7 cellular contexts compared by ENCODE assay signal in genomic region chr7:82443801-82444219, GRCh38. TPM values are rescaled to one million over a fixed set of nuclear protein-coding genes. Genes with fewer than 3 reads are reported as not detected.
DNase-seq lines count a peak whose midpoint lies in the region; ATAC-seq, FAIRE-seq and TF ChIP-seq lines count a peak whose summit lies in the region.

No MANE protein-coding gene starts in this region.

- no peak for TF ChIP-seq CTCF in type B pancreatic cell (conservative IDR thresholded peaks at IDR 0.05)

- TF ChIP-seq POLR2A in GM12892 (IDR thresholded peaks at IDR 0.05; ENCODE audit: low read depth, low read length) = no peak

- peaks cover 8% of the 10 kb centered on the region for H3K4me1 Mint-ChIP-seq in type B pancreatic cell (ENCODE audit: unreplicated experiment)

- H3K9me3 Mint-ChIP-seq in type B pancreatic cell = no peaks in the 10 kb centered on the region

- H3K27me3 Mint-ChIP-seq in type B pancreatic cell = peaks cover 48% of the 10 kb centered on the region

- peak overlapping the region; percentile 93 for H3K4me3 Mint-ChIP-seq in type B pancreatic cell

- no peaks in the 10 kb centered on the region for H3K36me3 Mint-ChIP-seq in type B pancreatic cell

- peak overlapping the region; percentile 72 for H3K27ac Mint-ChIP-seq in type B pancreatic cell

- DNase-seq in GM12892 (ENCODE audit: insufficient read length) (peak; percentile 12), NCI-H1105 (lab: John Stamatoyannopoulos, UW) (peak; percentile 88), T1000 (lab: John Stamatoyannopoulos, UW) (peak; percentile 63), fibroblast of gingiva (ENCODE audit: low read depth) (peak; percentile 94), mucosa of gallbladder (ENCODE audit: low spot score) (peak; percentile 72), type B pancreatic cell (ENCODE audit: extremely low spot score, unreplicated experiment) (peak; percentile 74)

- FAIRE-seq in GM12892 (lab: Jason Lieb, UNC) = peak; percentile 48

- ATAC-seq in HG03520 (IDR thresholded peaks at IDR 0.05; ENCODE audit: unreplicated experiment) = no peak

RNA-seq across cellular contexts. Expression of gene CACNA2D1, which starts 0.2 kb away (rescaled TPM):
- 0.04 TPM for polyA plus RNA-seq in GM12892 (2012; ENCODE audit: missing spikeins)
- 17.2 TPM for total RNA-seq in mucosa of gallbladder
- total RNA-seq in type B pancreatic cell (ENCODE audit: low replicate concordance) = 21.5 and 29.2 TPM in 2 replicates

Comparison
In these comparisons a context has a peak if more than half of its experiments do, and no peak if none do; other contexts are left out.
1. DNase-seq: peak in every context shown above with its lines; median percentile 94 in fibroblast of gingiva; 88 in NCI-H1105; 74 in type B pancreatic cell; 72 in mucosa of gallbladder; 63 in T1000; 12 in GM12892.